Comparison of ENCODE assay signal across 1 cellular context in the genomic region with DNA sequence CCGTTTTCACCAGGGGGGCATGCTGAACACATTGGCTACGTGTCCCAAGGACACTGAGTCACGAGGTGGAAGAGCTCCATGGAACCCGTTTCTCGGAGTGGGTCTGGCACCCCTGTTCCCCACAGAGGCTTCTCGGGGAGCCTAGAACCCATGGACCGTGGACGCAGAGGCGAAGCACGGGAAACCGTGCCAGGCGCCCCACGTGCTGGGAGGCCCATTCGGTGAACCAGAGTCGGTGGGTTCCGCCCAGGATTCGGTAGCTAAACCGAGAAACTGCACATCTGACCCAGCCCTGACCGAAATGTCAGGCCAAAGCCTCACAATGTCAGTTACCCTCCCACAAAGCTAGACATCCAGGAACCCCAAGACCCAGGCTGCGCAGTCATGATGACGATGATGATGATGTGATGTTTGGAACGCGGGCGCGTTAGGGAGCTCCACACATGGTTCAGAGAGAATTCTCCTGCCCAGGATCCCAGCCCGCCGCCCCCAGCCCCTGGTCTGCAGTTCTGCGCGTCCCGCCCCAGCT.
TF ChIP-seq lines count a peak whose summit lies in the region.

No MANE protein-coding gene starts in this region.

TF ChIP-seq in K562, 482 proteins besides CTCF, POLR2A, EP300 and RAD21 (continued from another document and continues in another):
- TF ChIP-seq, protein P1, sequence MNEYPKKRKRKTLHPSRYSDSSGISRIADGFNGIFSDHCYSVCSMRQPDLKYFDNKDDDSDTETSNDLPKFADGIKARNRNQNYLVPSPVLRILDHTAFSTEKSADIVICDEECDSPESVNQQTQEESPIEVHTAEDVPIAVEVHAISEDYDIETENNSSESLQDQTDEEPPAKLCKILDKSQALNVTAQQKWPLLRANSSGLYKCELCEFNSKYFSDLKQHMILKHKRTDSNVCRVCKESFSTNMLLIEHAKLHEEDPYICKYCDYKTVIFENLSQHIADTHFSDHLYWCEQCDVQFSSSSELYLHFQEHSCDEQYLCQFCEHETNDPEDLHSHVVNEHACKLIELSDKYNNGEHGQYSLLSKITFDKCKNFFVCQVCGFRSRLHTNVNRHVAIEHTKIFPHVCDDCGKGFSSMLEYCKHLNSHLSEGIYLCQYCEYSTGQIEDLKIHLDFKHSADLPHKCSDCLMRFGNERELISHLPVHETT (CRISPR knock-in tag; conservative IDR thresholded peaks at IDR 0.05 in 1 of 2, IDR thresholded peaks at IDR 0.05 in 1 of 2): no peak; a peak in 2 of 4 replicates
- TF ChIP-seq CSDE1 (IDR thresholded peaks at IDR 0.05): no peak
- TF ChIP-seq, protein P2, sequence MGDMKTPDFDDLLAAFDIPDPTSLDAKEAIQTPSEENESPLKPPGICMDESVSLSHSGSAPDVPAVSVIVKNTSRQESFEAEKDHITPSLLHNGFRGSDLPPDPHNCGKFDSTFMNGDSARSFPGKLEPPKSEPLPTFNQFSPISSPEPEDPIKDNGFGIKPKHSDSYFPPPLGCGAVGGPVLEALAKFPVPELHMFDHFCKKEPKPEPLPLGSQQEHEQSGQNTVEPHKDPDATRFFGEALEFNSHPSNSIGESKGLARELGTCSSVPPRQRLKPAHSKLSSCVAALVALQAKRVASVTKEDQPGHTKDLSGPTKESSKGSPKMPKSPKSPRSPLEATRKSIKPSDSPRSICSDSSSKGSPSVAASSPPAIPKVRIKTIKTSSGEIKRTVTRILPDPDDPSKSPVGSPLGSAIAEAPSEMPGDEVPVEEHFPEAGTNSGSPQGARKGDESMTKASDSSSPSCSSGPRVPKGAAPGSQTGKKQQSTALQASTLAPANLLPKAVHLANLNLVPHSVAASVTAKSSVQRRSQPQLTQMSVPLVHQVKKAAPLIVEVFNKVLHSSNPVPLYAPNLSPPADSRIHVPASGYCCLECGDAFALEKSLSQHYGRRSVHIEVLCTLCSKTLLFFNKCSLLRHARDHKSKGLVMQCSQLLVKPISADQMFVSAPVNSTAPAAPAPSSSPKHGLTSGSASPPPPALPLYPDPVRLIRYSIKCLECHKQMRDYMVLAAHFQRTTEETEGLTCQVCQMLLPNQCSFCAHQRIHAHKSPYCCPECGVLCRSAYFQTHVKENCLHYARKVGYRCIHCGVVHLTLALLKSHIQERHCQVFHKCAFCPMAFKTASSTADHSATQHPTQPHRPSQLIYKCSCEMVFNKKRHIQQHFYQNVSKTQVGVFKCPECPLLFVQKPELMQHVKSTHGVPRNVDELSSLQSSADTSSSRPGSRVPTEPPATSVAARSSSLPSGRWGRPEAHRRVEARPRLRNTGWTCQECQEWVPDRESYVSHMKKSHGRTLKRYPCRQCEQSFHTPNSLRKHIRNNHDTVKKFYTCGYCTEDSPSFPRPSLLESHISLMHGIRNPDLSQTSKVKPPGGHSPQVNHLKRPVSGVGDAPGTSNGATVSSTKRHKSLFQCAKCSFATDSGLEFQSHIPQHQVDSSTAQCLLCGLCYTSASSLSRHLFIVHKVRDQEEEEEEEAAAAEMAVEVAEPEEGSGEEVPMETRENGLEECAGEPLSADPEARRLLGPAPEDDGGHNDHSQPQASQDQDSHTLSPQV (IDR thresholded peaks at IDR 0.05): peak; percentile 53
- TF ChIP-seq ZNF384 (IDR thresholded peaks at IDR 0.05; ENCODE audit: low read depth, low read length): no peak
- TF ChIP-seq ZBTB7A (IDR thresholded peaks at IDR 0.05; ENCODE audit: borderline replicate concordance, control insufficient read depth, low read depth, low read length): no peak
- TF ChIP-seq ETS2 (tag; IDR thresholded peaks at IDR 0.05; ENCODE audit: borderline replicate concordance, poor library complexity, severe bottlenecking): no peak
- TF ChIP-seq IFI16 (CRISPR knock-in tag; IDR thresholded peaks at IDR 0.05): no peak
- no peak for TF ChIP-seq CEBPB (tag; IDR thresholded peaks at IDR 0.05)
- TF ChIP-seq, protein P3, sequence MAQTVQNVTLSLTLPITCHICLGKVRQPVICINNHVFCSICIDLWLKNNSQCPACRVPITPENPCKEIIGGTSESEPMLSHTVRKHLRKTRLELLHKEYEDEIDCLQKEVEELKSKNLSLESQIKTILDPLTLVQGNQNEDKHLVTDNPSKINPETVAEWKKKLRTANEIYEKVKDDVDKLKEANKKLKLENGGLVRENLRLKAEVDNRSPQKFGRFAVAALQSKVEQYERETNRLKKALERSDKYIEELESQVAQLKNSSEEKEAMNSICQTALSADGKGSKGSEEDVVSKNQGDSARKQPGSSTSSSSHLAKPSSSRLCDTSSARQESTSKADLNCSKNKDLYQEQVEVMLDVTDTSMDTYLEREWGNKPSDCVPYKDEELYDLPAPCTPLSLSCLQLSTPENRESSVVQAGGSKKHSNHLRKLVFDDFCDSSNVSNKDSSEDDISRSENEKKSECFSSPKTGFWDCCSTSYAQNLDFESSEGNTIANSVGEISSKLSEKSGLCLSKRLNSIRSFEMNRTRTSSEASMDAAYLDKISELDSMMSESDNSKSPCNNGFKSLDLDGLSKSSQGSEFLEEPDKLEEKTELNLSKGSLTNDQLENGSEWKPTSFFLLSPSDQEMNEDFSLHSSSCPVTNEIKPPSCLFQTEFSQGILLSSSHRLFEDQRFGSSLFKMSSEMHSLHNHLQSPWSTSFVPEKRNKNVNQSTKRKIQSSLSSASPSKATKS (CRISPR knock-in tag; IDR thresholded peaks at IDR 0.05): no peak
- TF ChIP-seq GABPB2 (CRISPR knock-in tag; conservative IDR thresholded peaks at IDR 0.05): no peak
- TF ChIP-seq KLF10 (CRISPR knock-in tag; IDR thresholded peaks at IDR 0.05): no peak
- no peak for TF ChIP-seq ZNF707 (CRISPR knock-in tag; conservative IDR thresholded peaks at IDR 0.05)
- TF ChIP-seq, protein P4, sequence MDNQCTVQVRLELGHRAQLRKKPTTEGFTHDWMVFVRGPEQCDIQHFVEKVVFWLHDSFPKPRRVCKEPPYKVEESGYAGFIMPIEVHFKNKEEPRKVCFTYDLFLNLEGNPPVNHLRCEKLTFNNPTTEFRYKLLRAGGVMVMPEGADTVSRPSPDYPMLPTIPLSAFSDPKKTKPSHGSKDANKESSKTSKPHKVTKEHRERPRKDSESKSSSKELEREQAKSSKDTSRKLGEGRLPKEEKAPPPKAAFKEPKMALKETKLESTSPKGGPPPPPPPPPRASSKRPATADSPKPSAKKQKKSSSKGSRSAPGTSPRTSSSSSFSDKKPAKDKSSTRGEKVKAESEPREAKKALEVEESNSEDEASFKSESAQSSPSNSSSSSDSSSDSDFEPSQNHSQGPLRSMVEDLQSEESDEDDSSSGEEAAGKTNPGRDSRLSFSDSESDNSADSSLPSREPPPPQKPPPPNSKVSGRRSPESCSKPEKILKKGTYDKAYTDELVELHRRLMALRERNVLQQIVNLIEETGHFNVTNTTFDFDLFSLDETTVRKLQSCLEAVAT (IDR thresholded peaks at IDR 0.05): no peak
- TF ChIP-seq ZFP30 (CRISPR knock-in tag; IDR thresholded peaks at IDR 0.05; ENCODE audit: borderline replicate concordance): no peak
- no peak for TF ChIP-seq PHF20 (IDR thresholded peaks at IDR 0.05; ENCODE audit: partially characterized antibody)
- no peak for TF ChIP-seq ETV5 (CRISPR knock-in tag; IDR thresholded peaks at IDR 0.05; ENCODE audit: low read depth)
- TF ChIP-seq HEY1 (CRISPR knock-in tag; IDR thresholded peaks at IDR 0.05; ENCODE audit: borderline replicate concordance): no peak
- TF ChIP-seq ZNF717 (CRISPR knock-in tag; IDR thresholded peaks at IDR 0.05): 0 out of 2 replicates have a peak, but pooled peaks have one; percentile 14
- no peak for TF ChIP-seq TAF7 (tag; IDR thresholded peaks at IDR 0.05)
- TF ChIP-seq, protein P5, sequence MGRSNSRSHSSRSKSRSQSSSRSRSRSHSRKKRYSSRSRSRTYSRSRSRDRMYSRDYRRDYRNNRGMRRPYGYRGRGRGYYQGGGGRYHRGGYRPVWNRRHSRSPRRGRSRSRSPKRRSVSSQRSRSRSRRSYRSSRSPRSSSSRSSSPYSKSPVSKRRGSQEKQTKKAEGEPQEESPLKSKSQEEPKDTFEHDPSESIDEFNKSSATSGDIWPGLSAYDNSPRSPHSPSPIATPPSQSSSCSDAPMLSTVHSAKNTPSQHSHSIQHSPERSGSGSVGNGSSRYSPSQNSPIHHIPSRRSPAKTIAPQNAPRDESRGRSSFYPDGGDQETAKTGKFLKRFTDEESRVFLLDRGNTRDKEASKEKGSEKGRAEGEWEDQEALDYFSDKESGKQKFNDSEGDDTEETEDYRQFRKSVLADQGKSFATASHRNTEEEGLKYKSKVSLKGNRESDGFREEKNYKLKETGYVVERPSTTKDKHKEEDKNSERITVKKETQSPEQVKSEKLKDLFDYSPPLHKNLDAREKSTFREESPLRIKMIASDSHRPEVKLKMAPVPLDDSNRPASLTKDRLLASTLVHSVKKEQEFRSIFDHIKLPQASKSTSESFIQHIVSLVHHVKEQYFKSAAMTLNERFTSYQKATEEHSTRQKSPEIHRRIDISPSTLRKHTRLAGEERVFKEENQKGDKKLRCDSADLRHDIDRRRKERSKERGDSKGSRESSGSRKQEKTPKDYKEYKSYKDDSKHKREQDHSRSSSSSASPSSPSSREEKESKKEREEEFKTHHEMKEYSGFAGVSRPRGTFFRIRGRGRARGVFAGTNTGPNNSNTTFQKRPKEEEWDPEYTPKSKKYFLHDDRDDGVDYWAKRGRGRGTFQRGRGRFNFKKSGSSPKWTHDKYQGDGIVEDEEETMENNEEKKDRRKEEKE (IDR thresholded peaks at IDR 0.05; ENCODE audit: borderline replicate concordance in 1 of 2, control insufficient read depth in 1 of 2, low read depth in 2 of 2, low read length in 1 of 2): no peak
- TF ChIP-seq, protein P6, sequence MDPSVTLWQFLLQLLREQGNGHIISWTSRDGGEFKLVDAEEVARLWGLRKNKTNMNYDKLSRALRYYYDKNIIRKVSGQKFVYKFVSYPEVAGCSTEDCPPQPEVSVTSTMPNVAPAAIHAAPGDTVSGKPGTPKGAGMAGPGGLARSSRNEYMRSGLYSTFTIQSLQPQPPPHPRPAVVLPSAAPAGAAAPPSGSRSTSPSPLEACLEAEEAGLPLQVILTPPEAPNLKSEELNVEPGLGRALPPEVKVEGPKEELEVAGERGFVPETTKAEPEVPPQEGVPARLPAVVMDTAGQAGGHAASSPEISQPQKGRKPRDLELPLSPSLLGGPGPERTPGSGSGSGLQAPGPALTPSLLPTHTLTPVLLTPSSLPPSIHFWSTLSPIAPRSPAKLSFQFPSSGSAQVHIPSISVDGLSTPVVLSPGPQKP (CRISPR knock-in tag; IDR thresholded peaks at IDR 0.05): no peak
- 0 out of 2 replicates have a peak, but pooled peaks have one; percentile 44 for TF ChIP-seq NR4A1 (CRISPR knock-in tag; IDR thresholded peaks at IDR 0.05)
- TF ChIP-seq NR4A1 (tag; IDR thresholded peaks at IDR 0.05): peak; percentile 59
- no peak for TF ChIP-seq SAFB2 (IDR thresholded peaks at IDR 0.05; ENCODE audit: borderline replicate concordance, low read depth, low read length, severe bottlenecking)
- no peak for TF ChIP-seq HMG20A (CRISPR knock-in tag; conservative IDR thresholded peaks at IDR 0.05)
- no peak for TF ChIP-seq ADNP (tag; IDR thresholded peaks at IDR 0.05)
- 0 out of 2 replicates have a peak, but pooled peaks have one; percentile 51 for TF ChIP-seq KHSRP (IDR thresholded peaks at IDR 0.05)
- TF ChIP-seq, protein P7, sequence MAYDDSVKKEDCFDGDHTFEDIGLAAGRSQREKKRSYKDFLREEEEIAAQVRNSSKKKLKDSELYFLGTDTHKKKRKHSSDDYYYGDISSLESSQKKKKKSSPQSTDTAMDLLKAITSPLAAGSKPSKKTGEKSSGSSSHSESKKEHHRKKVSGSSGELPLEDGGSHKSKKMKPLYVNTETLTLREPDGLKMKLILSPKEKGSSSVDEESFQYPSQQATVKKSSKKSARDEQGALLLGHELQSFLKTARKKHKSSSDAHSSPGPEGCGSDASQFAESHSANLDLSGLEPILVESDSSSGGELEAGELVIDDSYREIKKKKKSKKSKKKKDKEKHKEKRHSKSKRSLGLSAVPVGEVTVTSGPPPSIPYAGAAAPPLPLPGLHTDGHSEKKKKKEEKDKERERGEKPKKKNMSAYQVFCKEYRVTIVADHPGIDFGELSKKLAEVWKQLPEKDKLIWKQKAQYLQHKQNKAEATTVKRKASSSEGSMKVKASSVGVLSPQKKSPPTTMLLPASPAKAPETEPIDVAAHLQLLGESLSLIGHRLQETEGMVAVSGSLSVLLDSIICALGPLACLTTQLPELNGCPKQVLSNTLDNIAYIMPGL (CRISPR knock-in tag; IDR thresholded peaks at IDR 0.05): no peak
- TF ChIP-seq ARID1B (IDR thresholded peaks at IDR 0.05): no peak
- TF ChIP-seq, protein P8, sequence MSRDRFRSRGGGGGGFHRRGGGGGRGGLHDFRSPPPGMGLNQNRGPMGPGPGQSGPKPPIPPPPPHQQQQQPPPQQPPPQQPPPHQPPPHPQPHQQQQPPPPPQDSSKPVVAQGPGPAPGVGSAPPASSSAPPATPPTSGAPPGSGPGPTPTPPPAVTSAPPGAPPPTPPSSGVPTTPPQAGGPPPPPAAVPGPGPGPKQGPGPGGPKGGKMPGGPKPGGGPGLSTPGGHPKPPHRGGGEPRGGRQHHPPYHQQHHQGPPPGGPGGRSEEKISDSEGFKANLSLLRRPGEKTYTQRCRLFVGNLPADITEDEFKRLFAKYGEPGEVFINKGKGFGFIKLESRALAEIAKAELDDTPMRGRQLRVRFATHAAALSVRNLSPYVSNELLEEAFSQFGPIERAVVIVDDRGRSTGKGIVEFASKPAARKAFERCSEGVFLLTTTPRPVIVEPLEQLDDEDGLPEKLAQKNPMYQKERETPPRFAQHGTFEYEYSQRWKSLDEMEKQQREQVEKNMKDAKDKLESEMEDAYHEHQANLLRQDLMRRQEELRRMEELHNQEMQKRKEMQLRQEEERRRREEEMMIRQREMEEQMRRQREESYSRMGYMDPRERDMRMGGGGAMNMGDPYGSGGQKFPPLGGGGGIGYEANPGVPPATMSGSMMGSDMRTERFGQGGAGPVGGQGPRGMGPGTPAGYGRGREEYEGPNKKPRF (IDR thresholded peaks at IDR 0.05; ENCODE audit: low read depth, low read length): no peak
- no peak for TF ChIP-seq ELF4 (CRISPR knock-in tag; IDR thresholded peaks at IDR 0.05)
- TF ChIP-seq PURB (CRISPR knock-in tag; IDR thresholded peaks at IDR 0.05; ENCODE audit: low read depth): no peak
- TF ChIP-seq ETV6 (IDR thresholded peaks at IDR 0.05; ENCODE audit: borderline replicate concordance in 1 of 2, low read depth in 2 of 2, low read length in 1 of 2): no peak
- no peak for TF ChIP-seq ETV6 (CRISPR knock-in tag; IDR thresholded peaks at IDR 0.05; ENCODE audit: borderline replicate concordance)
- TF ChIP-seq, protein P9, sequence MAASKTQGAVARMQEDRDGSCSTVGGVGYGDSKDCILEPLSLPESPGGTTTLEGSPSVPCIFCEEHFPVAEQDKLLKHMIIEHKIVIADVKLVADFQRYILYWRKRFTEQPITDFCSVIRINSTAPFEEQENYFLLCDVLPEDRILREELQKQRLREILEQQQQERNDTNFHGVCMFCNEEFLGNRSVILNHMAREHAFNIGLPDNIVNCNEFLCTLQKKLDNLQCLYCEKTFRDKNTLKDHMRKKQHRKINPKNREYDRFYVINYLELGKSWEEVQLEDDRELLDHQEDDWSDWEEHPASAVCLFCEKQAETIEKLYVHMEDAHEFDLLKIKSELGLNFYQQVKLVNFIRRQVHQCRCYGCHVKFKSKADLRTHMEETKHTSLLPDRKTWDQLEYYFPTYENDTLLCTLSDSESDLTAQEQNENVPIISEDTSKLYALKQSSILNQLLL (CRISPR knock-in tag; IDR thresholded peaks at IDR 0.05; ENCODE audit: borderline replicate concordance): no peak
- TF ChIP-seq ZSCAN29 (IDR thresholded peaks at IDR 0.05): no peak
